In the genomic region with DNA sequence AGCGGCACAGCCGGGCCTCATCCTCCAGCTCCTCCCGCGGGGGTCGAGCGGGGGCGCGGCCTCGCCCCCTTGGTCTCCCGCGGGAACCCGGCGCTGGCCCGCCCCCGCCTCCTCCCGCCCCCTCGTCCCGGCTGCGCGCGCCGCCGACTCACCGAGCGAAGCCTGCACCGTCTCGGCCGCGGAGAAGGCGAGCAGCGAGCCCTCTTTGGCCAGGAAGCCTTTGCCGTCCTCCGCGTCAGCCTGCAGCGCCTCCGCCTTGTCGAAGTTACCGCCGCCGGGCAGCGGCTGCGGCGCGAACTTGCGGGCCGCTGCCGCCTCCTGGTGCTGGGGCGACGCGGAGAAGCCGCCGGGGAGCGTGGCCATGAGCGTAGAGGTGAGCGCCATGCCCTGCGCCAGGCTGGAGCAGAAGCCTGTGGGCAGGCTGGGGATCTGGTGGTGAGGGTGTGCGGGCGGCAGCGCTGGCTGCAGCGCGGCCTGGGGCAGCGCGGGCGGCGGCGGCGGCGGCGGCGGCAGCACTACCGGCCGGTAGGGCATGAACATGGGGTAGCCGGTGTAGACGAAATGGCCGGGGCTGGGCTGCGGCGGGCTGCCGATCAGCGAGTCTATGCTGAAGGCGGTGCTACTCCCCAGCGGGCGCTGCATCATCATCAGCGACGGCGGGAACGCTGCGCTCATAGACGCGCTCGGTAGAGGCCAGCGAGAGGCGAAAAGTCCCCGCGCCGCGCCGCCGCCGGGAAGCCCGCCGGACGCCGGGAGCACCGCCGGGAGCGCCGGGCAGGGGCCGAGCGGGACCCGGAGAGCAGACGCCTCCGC, we compare ENCODE assay signal across 9 cellular contexts. TPM values are rescaled to one million over a fixed set of nuclear protein-coding genes. Genes with fewer than 3 reads are reported as not detected.
DNase-seq lines count a peak whose midpoint lies in the region; ATAC-seq and TF ChIP-seq lines count a peak whose summit lies in the region.
"Had no signal": no experiment of that assay in that cellular context is flagged by ENCODE, and none has a peak within 500 bp of the region (broad histone marks: within the 10 kb centered on the region; RNA-seq: fewer than 3 reads in every experiment).

No MANE protein-coding gene starts in this region.

- DNase-seq in AG04450 (ENCODE audit: low read depth, low spot score) (no peak), cardiac fibroblast (ENCODE audit: low read depth in 2 of 2) (peak; percentile 48 to 59), lower lobe of right lung (no peak), putamen (ENCODE audit: low spot score) (no peak)
- no peak for DNase-seq in effector memory CD4-positive, alpha-beta T cell
- DNase-seq in activated CD4-positive, alpha-beta T cell treated with anti-CD3 and anti-CD28 coated beads, Interleukin-2, amount 10 ng/mL, durations not matched to agents 24 days and 14 days: no peak
- DNase-seq in activated CD4-positive, alpha-beta T cell treated with anti-CD3 and anti-CD28 coated beads for 4 hours: no peak

- H3K4me3 Mint-ChIP-seq in activated CD4-positive, alpha-beta T cell treated with anti-CD3 and anti-CD28 coated beads, Interleukin-2, amount 10 ng/mL, durations not matched to agents 24 days and 14 days: no peak overlapping the region
- H3K4me3 Mint-ChIP-seq: activated naive CD4-positive, alpha-beta T cell treated with anti-CD3 and anti-CD28 coated beads, Interleukin-2, amount 50 U/mL, for 24 hours had no signal

- peaks cover 23% of the 10 kb centered on the region; the same call in 1 of the 2 replicates for H3K9me3 ChIP-seq in AG04450 (ENCODE audit: control insufficient read depth, insufficient read depth, low read length)
- no peaks in the 10 kb centered on the region for H3K9me3 ChIP-seq in HUES48 (ENCODE audit: control insufficient read depth, insufficient read depth, low read length)
- no peaks in the 10 kb centered on the region for H3K9me3 ChIP-seq in lower lobe of right lung
- no peaks in the 10 kb centered on the region for H3K9me3 ChIP-seq in effector memory CD4-positive, alpha-beta T cell (ENCODE audit: control insufficient read depth, low read length)

- no peaks in the 10 kb centered on the region for H3K4me1 Mint-ChIP-seq in activated CD4-positive, alpha-beta T cell treated with anti-CD3 and anti-CD28 coated beads, Interleukin-2, amount 10 ng/mL, durations not matched to agents 24 days and 14 days

- H3K9me3 Mint-ChIP-seq in activated CD4-positive, alpha-beta T cell treated with anti-CD3 and anti-CD28 coated beads, Interleukin-2, amount 10 ng/mL, durations not matched to agents 24 days and 14 days: no peaks in the 10 kb centered on the region
- H3K9me3 Mint-ChIP-seq: activated naive CD4-positive, alpha-beta T cell treated with anti-CD3 and anti-CD28 coated beads, Interleukin-2, amount 50 U/mL, for 24 hours had no signal

- POLR2A ChIA-PET in AG04450 (lab: Yijun Ruan, JAX): no interaction called here

- peaks cover 92% of the 10 kb centered on the region for H3K27me3 ChIP-seq in AG04450 (ENCODE audit: control insufficient read depth, insufficient read depth, low read length)
- peaks cover 100% of the 10 kb centered on the region for H3K27me3 ChIP-seq in HUES48 (ENCODE audit: control insufficient read depth, insufficient read depth, low read length)
- peaks cover 100% of the 10 kb centered on the region for H3K27me3 ChIP-seq in lower lobe of right lung (ENCODE audit: low read depth)
- peaks cover 61% of the 10 kb centered on the region for H3K27me3 ChIP-seq in effector memory CD4-positive, alpha-beta T cell (replicated peaks; ENCODE audit: control insufficient read depth, insufficient read depth, low read length, poor library complexity, severe bottlenecking)

- no peak for ATAC-seq in lower lobe of right lung

- intact Hi-C loops in lower lobe of right lung (cut with DNase I): no loop called here
- intact Hi-C loops in activated CD4-positive, alpha-beta T cell treated with anti-CD3 and anti-CD28 coated beads, Interleukin-2, amount 10 ng/mL, durations not matched to agents 24 days and 14 days (cut with micrococcal nuclease): loop anchor here (1.0 kb wide), 1 partner anchor 12 kb away; no protein-coding TSS in a partner anchor

- no peaks in the 10 kb centered on the region for H3K36me3 ChIP-seq in HUES48 (ENCODE audit: control insufficient read depth, insufficient read depth, low read length)
- no peaks in the 10 kb centered on the region for H3K36me3 ChIP-seq in lower lobe of right lung
- H3K36me3 ChIP-seq in effector memory CD4-positive, alpha-beta T cell (ENCODE audit: control insufficient read depth, insufficient read depth, low read length): no peaks in the 10 kb centered on the region

- peaks cover 3% of the 10 kb centered on the region for H3K36me3 Mint-ChIP-seq in activated CD4-positive, alpha-beta T cell treated with anti-CD3 and anti-CD28 coated beads, Interleukin-2, amount 10 ng/mL, durations not matched to agents 24 days and 14 days (ENCODE audit: low read depth)
- H3K36me3 Mint-ChIP-seq: activated naive CD4-positive, alpha-beta T cell treated with anti-CD3 and anti-CD28 coated beads, Interleukin-2, amount 50 U/mL, for 24 hours had no signal

- H3K27me3 Mint-ChIP-seq in activated CD4-positive, alpha-beta T cell treated with anti-CD3 and anti-CD28 coated beads, Interleukin-2, amount 10 ng/mL, durations not matched to agents 24 days and 14 days: peaks cover 61% of the 10 kb centered on the region

- TF ChIP-seq CTCF in AG04450 (IDR thresholded peaks at IDR 0.05; ENCODE audit: low read depth, low read length): peak; percentile 15; the same call in 1 of the 2 replicates
- TF ChIP-seq CTCF in cardiac fibroblast (IDR thresholded peaks at IDR 0.05; ENCODE audit: low read depth, low read length): no peak
- TF ChIP-seq CTCF in lower lobe of right lung (IDR thresholded peaks at IDR 0.05): no peak

- CTCF ChIA-PET in AG04450 (lab: Charles Lee): interaction anchor here (0.6 to 2.5 kb wide), 5 partner anchors 9 to 392 kb away, joined by 4 to 14 read pairs (median 4); no protein-coding TSS in a partner anchor

- peaks cover 54% of the 10 kb centered on the region for H3K4me1 ChIP-seq in HUES48 (ENCODE audit: control insufficient read depth, insufficient read depth, low read length)
- H3K4me1 ChIP-seq in lower lobe of right lung: peaks cover 53% of the 10 kb centered on the region
- H3K4me1 ChIP-seq in effector memory CD4-positive, alpha-beta T cell (ENCODE audit: control insufficient read depth, insufficient read depth, low read length, poor library complexity, severe bottlenecking): peaks cover 3% of the 10 kb centered on the region

- peak overlapping the region; percentile 32; the same call in 1 of the 2 replicates for H3K4me3 ChIP-seq in AG04450 (ENCODE audit: low read depth, low read length)
- peak overlapping the region; percentile 61 for H3K4me3 ChIP-seq in HUES48 (ENCODE audit: low read depth, low read length)
- H3K4me3 ChIP-seq in cardiac fibroblast (replicated peaks in 1 of 2; ENCODE audit: low read depth in 2 of 2, low read length in 2 of 2): peak overlapping the region in 1 of 2 donors; percentile 36
- peak overlapping the region; percentile 38 for H3K4me3 ChIP-seq in lower lobe of right lung
- H3K4me3 ChIP-seq in effector memory CD4-positive, alpha-beta T cell (ENCODE audit: insufficient read depth, low read depth, low read length, poor library complexity, severe bottlenecking): no peak overlapping the region

- H3K27ac ChIP-seq in AG04450 (ENCODE audit: low read depth, low read length): no peak overlapping the region
- H3K27ac ChIP-seq in HUES48 (ENCODE audit: low read depth, low read length): no peak overlapping the region
- H3K27ac ChIP-seq in lower lobe of right lung: no peak overlapping the region
- no peak overlapping the region for H3K27ac ChIP-seq in effector memory CD4-positive, alpha-beta T cell (ENCODE audit: insufficient read depth, low read length, poor library complexity, severe bottlenecking)

- no peak overlapping the region for H3K27ac Mint-ChIP-seq in activated CD4-positive, alpha-beta T cell treated with anti-CD3 and anti-CD28 coated beads, Interleukin-2, amount 10 ng/mL, durations not matched to agents 24 days and 14 days
- H3K27ac Mint-ChIP-seq: activated naive CD4-positive, alpha-beta T cell treated with anti-CD3 and anti-CD28 coated beads, Interleukin-2, amount 50 U/mL, for 24 hours had no signal

- no peak overlapping the region for H3K9ac ChIP-seq in HUES48 (ENCODE audit: low read depth, low read length)

RNA-seq across cellular contexts. Expression of a gene that starts 0.7 kb away (rescaled TPM):
- polyA plus RNA-seq in AG04450 (2011; rRNA removed): not detected in 2 replicates
- polyA minus RNA-seq in AG04450 (2011; rRNA and poly(A)+ RNA removed): not detected in 2 replicates
- total RNA-seq in lower lobe of right lung: not detected
- not detected in 2 replicates for total RNA-seq in activated CD4-positive, alpha-beta T cell treated with anti-CD3 and anti-CD28 coated beads, Interleukin-2, amount 10 ng/mL, durations not matched to agents 24 days and 14 days

Comparison
In these comparisons a context has a peak if more than half of its experiments do, and no peak if none do; other contexts are left out.
1. DNase-seq: peak in cardiac fibroblast (2 of 2); none in AG04450 (single experiment), lower lobe of right lung (single experiment), putamen (single experiment), effector memory CD4-positive, alpha-beta T cell (0 of 3), activated CD4-positive, alpha-beta T cell treated with anti-CD3 and anti-CD28 coated beads, Interleukin-2, amount 10 ng/mL, durations not matched to agents 24 days and 14 days (single experiment) and activated CD4-positive, alpha-beta T cell treated with anti-CD3 and anti-CD28 coated beads for 4 hours (0 of 2).